ENCODE assay signal across 17 cellular contexts in the genomic region with DNA sequence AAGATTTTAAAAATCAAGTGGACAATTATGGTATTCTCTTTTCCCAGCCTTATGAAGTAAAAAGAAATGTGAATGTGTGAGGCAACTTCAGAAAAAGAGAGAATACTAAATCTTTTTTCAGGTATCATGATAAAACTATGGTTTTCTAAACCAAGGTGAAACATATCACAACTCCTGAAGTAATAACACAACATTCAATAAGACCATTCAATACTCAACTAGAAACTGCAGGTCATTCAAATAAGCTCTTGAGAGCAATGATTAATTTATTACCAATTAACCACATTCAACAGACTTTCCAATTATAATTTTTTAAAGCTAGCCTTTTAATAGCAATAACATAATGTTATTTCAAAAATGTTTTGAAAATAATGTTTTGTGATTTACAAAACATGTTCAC. TPM values are rescaled to one million over a fixed set of nuclear protein-coding genes. Genes with fewer than 3 reads are reported as not detected.
DNase-seq lines count a peak whose midpoint lies in the region; ATAC-seq and FAIRE-seq lines count a peak whose summit lies in the region.
"Had no signal": no experiment of that assay in that cellular context is flagged by ENCODE, and none has a peak within 500 bp of the region (broad histone marks: within the 10 kb centered on the region; RNA-seq: fewer than 3 reads in every experiment).

No MANE protein-coding gene starts in this region.

- no peaks in the 10 kb centered on the region for H3K27me3 Mint-ChIP-seq in activated CD8-positive, alpha-beta T cell treated with anti-CD3 and anti-CD28 coated beads, Interleukin-2, amount 10 ng/mL, durations not matched to agents 7 days and 5 days (ENCODE audit: low read depth)
- H3K27me3 Mint-ChIP-seq: naive thymus-derived CD8-positive, alpha-beta T cell had no signal

- CTCF ChIA-PET in activated CD8-positive, alpha-beta T cell treated with anti-CD3 and anti-CD28 coated beads, Interleukin-2, amount 10 ng/mL, durations not matched to agents 7 days and 5 days (lab: Charles Lee), result interaction anchor here (0.7 kb wide), 1 partner anchor 19 kb away, joined by 3 read pairs; no protein-coding TSS in a partner anchor

- POLR2A ChIA-PET in activated CD8-positive, alpha-beta T cell treated with anti-CD3 and anti-CD28 coated beads, Interleukin-2, amount 10 ng/mL, durations not matched to agents 7 days and 5 days (lab: Charles Lee), result no interaction called here

- H3K9me3 Mint-ChIP-seq in activated CD8-positive, alpha-beta T cell treated with anti-CD3 and anti-CD28 coated beads, Interleukin-2, amount 10 ng/mL, durations not matched to agents 7 days and 5 days (ENCODE audit: insufficient read depth), result peaks cover 25% of the 10 kb centered on the region

- H3K4me1 Mint-ChIP-seq in activated CD8-positive, alpha-beta T cell treated with anti-CD3 and anti-CD28 coated beads, Interleukin-2, amount 10 ng/mL, durations not matched to agents 7 days and 5 days (ENCODE audit: low read depth), result peaks cover 21% of the 10 kb centered on the region

- ATAC-seq in GM18867 (IDR thresholded peaks at IDR 0.05; ENCODE audit: unreplicated experiment), result peak; percentile 53
- peak; percentile 45 for ATAC-seq in GM21423 (IDR thresholded peaks at IDR 0.05; ENCODE audit: unreplicated experiment)
- peak; percentile 57 for ATAC-seq in HG03064 (IDR thresholded peaks at IDR 0.05; ENCODE audit: low read depth, unreplicated experiment)
- ATAC-seq in activated CD8-positive, alpha-beta T cell treated with anti-CD3 and anti-CD28 coated beads, Interleukin-2, amount 10 ng/mL, durations not matched to agents 7 days and 5 days, result no peak
- ATAC-seq: lower lobe of right lung; naive thymus-derived CD8-positive, alpha-beta T cell had no signal

- H3K4me3 Mint-ChIP-seq in activated CD8-positive, alpha-beta T cell treated with anti-CD3 and anti-CD28 coated beads, Interleukin-2, amount 10 ng/mL, durations not matched to agents 7 days and 5 days, result no peak overlapping the region
- H3K4me3 Mint-ChIP-seq: HFFc6 had no signal

- DNase-seq in frontal cortex (ENCODE audit: low spot score in 2 of 2) (no peak), COR-L47 (lab: John Stamatoyannopoulos, UW) (no peak)
- no peak for DNase-seq in stimulated activated CD4-positive, alpha-beta T cell treated with anti-CD3 and anti-CD28 coated beads, Interleukin-12 subunit alpha, Interleukin-12 subunit beta, amount 100 ng/mL, for 4 hours
- DNase-seq in activated CD8-positive, alpha-beta T cell treated with anti-CD3 and anti-CD28 coated beads, Interleukin-2, amount 10 ng/mL, durations not matched to agents 7 days and 5 days, result no peak
- DNase-seq: C1 segment of cervical spinal cord; DMS79 treated with DMSO at 0.1 percent for 48 hours; HFFc6; lower lobe of right lung; naive thymus-derived CD8-positive, alpha-beta T cell; NCI-H187 treated with DMSO at 0.1 percent for 48 hours; NCI-H69; stimulated activated CD4-positive, alpha-beta T cell treated with anti-CD3 and anti-CD28 coated beads, Interleukin-1b, Interleukin-23, amount 100 ng/mL, for 48 hours; stimulated activated CD8-positive, alpha-beta memory T cell treated with anti-CD3 and anti-CD28 coated beads, Interleukin-4, amount 100 ng/mL, for 48 hours; thyroid gland had no signal

- peak; percentile 19 for FAIRE-seq in frontal cortex (lab: Jason Lieb, UNC)

- peaks cover 40% of the 10 kb centered on the region for H3K36me3 Mint-ChIP-seq in activated CD8-positive, alpha-beta T cell treated with anti-CD3 and anti-CD28 coated beads, Interleukin-2, amount 10 ng/mL, durations not matched to agents 7 days and 5 days (ENCODE audit: low read depth)

- H3K27ac Mint-ChIP-seq in activated CD8-positive, alpha-beta T cell treated with anti-CD3 and anti-CD28 coated beads, Interleukin-2, amount 10 ng/mL, durations not matched to agents 7 days and 5 days, result no peak overlapping the region
- H3K27ac Mint-ChIP-seq: HFFc6 had no signal

RNA-seq across cellular contexts. Expression of a gene that starts 35.8 kb away (rescaled TPM):
- total RNA-seq in frontal cortex, result 10.2 TPM
- 10 to 100 TPM; 14.2 to 16.6 TPM for total RNA-seq in activated CD8-positive, alpha-beta T cell treated with anti-CD3 and anti-CD28 coated beads, Interleukin-2, amount 10 ng/mL, durations not matched to agents 7 days and 5 days
